Comparison of ENCODE assay signal across 7 cellular contexts in the genomic region with DNA sequence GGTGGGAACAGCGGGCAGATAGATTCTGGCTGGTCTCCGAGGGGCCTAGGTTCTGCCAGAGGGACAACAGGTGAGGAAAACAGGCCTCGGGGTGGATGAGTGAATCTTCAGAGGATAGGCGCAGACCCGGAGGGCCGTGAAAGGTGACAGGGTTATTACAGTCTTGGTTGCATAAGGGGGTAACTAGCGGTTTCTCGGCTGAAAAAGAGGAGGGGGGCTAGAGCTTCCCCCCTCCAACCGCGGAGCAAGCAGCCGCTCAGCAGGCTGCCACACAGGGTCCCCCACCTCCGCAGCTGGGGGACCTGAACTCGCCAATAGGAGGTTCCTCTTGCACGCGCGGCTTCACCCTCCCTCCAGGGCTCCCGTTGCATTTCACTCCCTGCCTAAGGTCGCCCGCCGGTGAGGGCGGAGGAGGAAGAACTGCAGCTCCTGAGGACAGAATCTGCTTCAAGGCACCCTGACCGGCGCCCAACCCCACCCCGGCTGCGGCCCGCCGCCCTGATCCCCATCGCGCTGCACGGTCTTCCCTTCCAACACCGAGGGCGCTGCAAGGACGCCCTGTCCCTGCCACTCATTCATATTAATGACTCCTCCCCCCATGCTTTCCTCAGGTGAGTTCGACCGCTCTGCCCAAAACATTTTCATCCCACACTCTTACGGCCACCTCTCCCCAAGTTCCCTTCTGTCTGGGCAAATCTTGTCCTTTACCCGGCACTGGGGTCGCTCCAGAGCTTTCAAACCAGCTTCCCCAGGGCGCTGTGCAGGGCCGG.
DNase-seq lines count a peak whose midpoint lies in the region; ATAC-seq and TF ChIP-seq lines count a peak whose summit lies in the region.
"Not testable (repeated sequence)": the region's sequence is repeated elsewhere in the genome, so short reads cannot be mapped to it uniquely, and the experiment has no call there.

No MANE protein-coding gene starts in this region.

- H4K20me1 ChIP-seq in hepatocyte (ENCODE audit: insufficient read depth, poor library complexity, severe bottlenecking) = not testable (repeated sequence)

- H3K9me3 ChIP-seq in CD8-positive, alpha-beta memory T cell (ENCODE audit: low read length); HUES64 (ENCODE audit: insufficient read depth, low read depth, low read length); hepatocyte (ENCODE audit: low read depth): not testable (repeated sequence)

- H3K9me3 Mint-ChIP-seq in CD8-positive, alpha-beta memory T cell; WTC11; dendritic cell treated with granulocyte-macrophage colony-stimulating factor and Interleukin-4, amounts not matched to agents 40 ng/mL and 50 ng/mL, for 4 days; mesothelial cell of epicardium; progenitor cell of endocrine pancreas (ENCODE audit: low read depth): not testable (repeated sequence)

- peak overlapping the region; percentile 67 for H3K4me2 ChIP-seq in hepatocyte

- not testable (repeated sequence) for H3K79me2 ChIP-seq in hepatocyte

- H3K36me3 ChIP-seq in CD8-positive, alpha-beta memory T cell (ENCODE audit: insufficient read depth, low read length); HUES64 (ENCODE audit: insufficient read depth, low read length); hepatocyte (replicated peaks; ENCODE audit: insufficient read depth, low read depth): not testable (repeated sequence)

- not testable (repeated sequence) for H3K4me1 Mint-ChIP-seq in CD8-positive, alpha-beta memory T cell; dendritic cell treated with granulocyte-macrophage colony-stimulating factor and Interleukin-4, amounts not matched to agents 40 ng/mL and 50 ng/mL, for 4 days (ENCODE audit: low read depth); mesothelial cell of epicardium; progenitor cell of endocrine pancreas (ENCODE audit: low read depth)
- peaks cover 25% of the 10 kb centered on the region for H3K4me1 Mint-ChIP-seq in WTC11

- not testable (repeated sequence) for TF ChIP-seq CTCF in WTC11 (IDR thresholded peaks at IDR 0.05); hepatocyte (IDR thresholded peaks at IDR 0.05; ENCODE audit: poor library complexity); mesothelial cell of epicardium (IDR thresholded peaks at IDR 0.05; ENCODE audit: unreplicated experiment); progenitor cell of endocrine pancreas (IDR thresholded peaks at IDR 0.05; ENCODE audit: unreplicated experiment)

- peak overlapping the region in 4 of 7 donors; percentile 8 to 78 (median 53) for H3K4me3 Mint-ChIP-seq in CD8-positive, alpha-beta memory T cell
- H3K4me3 Mint-ChIP-seq in WTC11 = peak overlapping the region; percentile 73
- peak overlapping the region; percentile 60 for H3K4me3 Mint-ChIP-seq in dendritic cell treated with granulocyte-macrophage colony-stimulating factor and Interleukin-4, amounts not matched to agents 40 ng/mL and 50 ng/mL, for 4 days
- peak overlapping the region; percentile 54 for H3K4me3 Mint-ChIP-seq in mesothelial cell of epicardium
- H3K4me3 Mint-ChIP-seq in progenitor cell of endocrine pancreas (ENCODE audit: low read depth) = peak overlapping the region; percentile 76

- H3K4me1 ChIP-seq in CD8-positive, alpha-beta memory T cell (ENCODE audit: insufficient read depth, low read length); hepatocyte (ENCODE audit: insufficient read depth): not testable (repeated sequence)
- H3K4me1 ChIP-seq in HUES64 (ENCODE audit: insufficient read depth, low read length) = peaks cover 29% of the 10 kb centered on the region

- not testable (repeated sequence) for H2AFZ ChIP-seq in hepatocyte

- intact Hi-C loops in dendritic cell treated with granulocyte-macrophage colony-stimulating factor and Interleukin-4, amounts not matched to agents 40 ng/mL and 50 ng/mL, for 4 days (cut with micrococcal nuclease) = not testable (repeated sequence)

- H3K27ac ChIP-seq in CD8-positive, alpha-beta memory T cell (ENCODE audit: low read depth, low read length); HUES64 (ENCODE audit: low read depth, low read length); hepatocyte: not testable (repeated sequence)

- H3K4me3 ChIP-seq in CD8-positive, alpha-beta memory T cell (ENCODE audit: low read length); hepatocyte: not testable (repeated sequence)
- H3K4me3 ChIP-seq in HUES64 (ENCODE audit: low read length) = peak overlapping the region; percentile 40

- peak; percentile 54 for ATAC-seq in WTC11

- H3K27ac Mint-ChIP-seq in CD8-positive, alpha-beta memory T cell = peak overlapping the region in 1 of 8 donors; percentile 70
- not testable (repeated sequence) for H3K27ac Mint-ChIP-seq in WTC11, mesothelial cell of epicardium, progenitor cell of endocrine pancreas
- peak overlapping the region; percentile 54 for H3K27ac Mint-ChIP-seq in dendritic cell treated with granulocyte-macrophage colony-stimulating factor and Interleukin-4, amounts not matched to agents 40 ng/mL and 50 ng/mL, for 4 days

- not testable (repeated sequence) for H3K9me2 ChIP-seq in hepatocyte (replicated peaks; ENCODE audit: insufficient read depth)

- peaks cover 3 to 18% of the 10 kb centered on the region in 2 donors for H3K27me3 Mint-ChIP-seq in CD8-positive, alpha-beta memory T cell
- not testable (repeated sequence) for H3K27me3 Mint-ChIP-seq in WTC11 (ENCODE audit: low read depth); dendritic cell treated with granulocyte-macrophage colony-stimulating factor and Interleukin-4, amounts not matched to agents 40 ng/mL and 50 ng/mL, for 4 days
- H3K27me3 Mint-ChIP-seq in mesothelial cell of epicardium (ENCODE audit: low read depth) = peaks cover 37% of the 10 kb centered on the region
- peaks cover 22% of the 10 kb centered on the region for H3K27me3 Mint-ChIP-seq in progenitor cell of endocrine pancreas

- CTCF ChIA-PET in CD8-positive, alpha-beta memory T cell (lab: Charles Lee); WTC11 (lab: Charles Lee): not testable (repeated sequence)

- H3K36me3 Mint-ChIP-seq in CD8-positive, alpha-beta memory T cell; WTC11; dendritic cell treated with granulocyte-macrophage colony-stimulating factor and Interleukin-4, amounts not matched to agents 40 ng/mL and 50 ng/mL, for 4 days (ENCODE audit: low read depth); mesothelial cell of epicardium; progenitor cell of endocrine pancreas (ENCODE audit: insufficient read depth): not testable (repeated sequence)

- 38% methylated on average over 27 of the region's 40 CpGs for WGBS in HUES64
- WGBS in hepatocyte (ENCODE audit: low lambda C conversion rate, missing lambda C conversion rate) = 19% methylated on average over 26 of the region's 40 CpGs

- not testable (repeated sequence) for H3K27me3 ChIP-seq in CD8-positive, alpha-beta memory T cell (ENCODE audit: insufficient read depth, low read length, poor library complexity, severe bottlenecking); HUES64 (ENCODE audit: insufficient read depth, low read length)
- peaks cover 12% of the 10 kb centered on the region for H3K27me3 ChIP-seq in hepatocyte

- POLR2A ChIA-PET in CD8-positive, alpha-beta memory T cell (lab: Charles Lee); WTC11 (lab: Charles Lee): not testable (repeated sequence)

- not testable (repeated sequence) for DNase-seq in CD8-positive, alpha-beta memory T cell; WTC11 (ENCODE audit: low spot score); hepatocyte (ENCODE audit: low spot score); mesothelial cell of epicardium (ENCODE audit: low spot score in 2 of 2, unreplicated experiment in 2 of 2); progenitor cell of endocrine pancreas (ENCODE audit: low spot score, unreplicated experiment)

- not testable (repeated sequence) for H3K9ac ChIP-seq in HUES64 (ENCODE audit: low read depth, low read length)
